10 cellular contexts compared by ENCODE assay signal in genomic region chr18:55422456-55423185, GRCh38.
A peak's percentile ranks its signal among the peaks of the same experiment; 100 is the strongest.
DNase-seq lines count a peak whose midpoint lies in the region; ATAC-seq and TF ChIP-seq lines count a peak whose summit lies in the region.
"Had no signal": no experiment of that assay in that cellular context is flagged by ENCODE, and none has a peak within 500 bp of the region (broad histone marks: within the 10 kb centered on the region; RNA-seq: fewer than 3 reads in every experiment).

No MANE protein-coding gene starts in this region.

- H3K4me3 ChIP-seq in MG63 (peak overlapping the region; percentile 35), cardiac fibroblast (replicated peaks in 1 of 2; ENCODE audit: low read depth in 2 of 2, low read length in 2 of 2) (peak overlapping the region; percentile 28 to 43), thoracic aorta (peak overlapping the region; percentile 65)

- no peaks in the 10 kb centered on the region for H3K27me3 ChIP-seq in MG63
- no peaks in the 10 kb centered on the region for H3K27me3 ChIP-seq in layer of hippocampus (ENCODE audit: control insufficient read depth, insufficient read depth, low read length)
- no peaks in the 10 kb centered on the region for H3K27me3 ChIP-seq in thoracic aorta (replicated peaks; ENCODE audit: insufficient read depth)

- ATAC-seq in thoracic aorta (ENCODE audit: insufficient number of reproducible peaks, low FRiP score, low read depth): no peak
- ATAC-seq in GM21528 (IDR thresholded peaks at IDR 0.05; ENCODE audit: low FRiP score, unreplicated experiment): no peak

- DNase-seq in MG63 (no peak), cardiac fibroblast (ENCODE audit: low read depth in 2 of 2) (peak; percentile 71 to 83), thoracic aorta (ENCODE audit: low spot score) (no peak), OCI-M2 (lab: John Stamatoyannopoulos, UW; ENCODE audit: unreplicated experiment) (no peak)
- no peak for DNase-seq in activated CD4-positive, alpha-beta T cell treated with anti-CD3 and anti-CD28 coated beads, Interleukin-2, amount 50 U/mL, for 4 hours
- no peak for DNase-seq in effector CD4-positive, alpha-beta T cell
- DNase-seq: effector CD8-positive, alpha-beta T cell; stimulated activated CD4-positive, alpha-beta T cell treated with anti-CD3 and anti-CD28 coated beads, Interleukin-2, amount 100 ng/mL, for 24 hours had no signal

- TF ChIP-seq CTCF in cardiac fibroblast (IDR thresholded peaks at IDR 0.05; ENCODE audit: low read depth, low read length) (no peak), thoracic aorta (IDR thresholded peaks at IDR 0.05) (no peak)

- H3K36me3 ChIP-seq in MG63: no peaks in the 10 kb centered on the region
- H3K36me3 ChIP-seq in thoracic aorta: no peaks in the 10 kb centered on the region

- peaks cover 0 to 9% of the 10 kb centered on the region in 2 donors for H3K4me1 ChIP-seq in thoracic aorta (ENCODE audit: control insufficient read depth in 1 of 2, low read depth in 2 of 2)

- H3K9me3 ChIP-seq in MG63 (no peaks in the 10 kb centered on the region), thoracic aorta (no peaks in the 10 kb centered on the region)

- H3K27ac ChIP-seq in layer of hippocampus (ENCODE audit: low read depth, low read length): peak overlapping the region; percentile 75
- peak overlapping the region in 1 of 2 donors; percentile 1 for H3K27ac ChIP-seq in thoracic aorta

Comparison
In these comparisons a context has a peak if more than half of its experiments do, and no peak if none do; other contexts are left out.
1. DNase-seq: peak in cardiac fibroblast (2 of 2); none in MG63 (single experiment), thoracic aorta (single experiment), activated CD4-positive, alpha-beta T cell treated with anti-CD3 and anti-CD28 coated beads, Interleukin-2, amount 50 U/mL, for 4 hours (0 of 2), effector CD4-positive, alpha-beta T cell (single experiment) and OCI-M2 (single experiment).
2. Peak in every context shown above with its lines, with median percentiles within 50 percentile points of each other: H3K4me3 ChIP-seq.